Comparison of ENCODE assay signal across 16 cellular contexts in genomic region chr4:87732033-87732770, GRCh38.
DNase-seq lines count a peak whose midpoint lies in the region; ATAC-seq and TF ChIP-seq lines count a peak whose summit lies in the region.
"Had no signal": no experiment of that assay in that cellular context is flagged by ENCODE, and none has a peak within 500 bp of the region (broad histone marks: within the 10 kb centered on the region; RNA-seq: fewer than 3 reads in every experiment).

No MANE protein-coding gene starts in this region.

- no peaks in the 10 kb centered on the region for H3K79me2 ChIP-seq in GM23338 (replicated peaks; ENCODE audit: insufficient read depth)

- H3K4me2 ChIP-seq in GM23338: no peak overlapping the region

- peaks cover 30% of the 10 kb centered on the region for H3K9me2 ChIP-seq in GM23338 (ENCODE audit: insufficient read depth)

- H3K4me3 Mint-ChIP-seq in GM23338: no peak overlapping the region
- H3K4me3 Mint-ChIP-seq: activated naive CD8-positive, alpha-beta T cell treated with anti-CD3 and anti-CD28 coated beads, Interleukin-2, amount 10 ng/mL, durations not matched to agents 7 days and 5 days; activated T-cell treated with anti-CD3 and anti-CD28 coated beads, Interleukin-2, amount 50 U/mL, for 24 hours; B cell; nephron progenitor cell; stimulated activated naive CD8-positive, alpha-beta T cell treated with anti-CD3 and anti-CD28 coated beads, Interleukin-15, amount 100 ng/mL, for 72 hours had no signal

- H3K4me1 ChIP-seq in GM23338 (ENCODE audit: insufficient read depth): peaks cover 7% of the 10 kb centered on the region; the same call in 1 of the 2 replicates

- H3K9me3 Mint-ChIP-seq in GM23338: peaks cover 7% of the 10 kb centered on the region
- H3K9me3 Mint-ChIP-seq: activated naive CD8-positive, alpha-beta T cell treated with anti-CD3 and anti-CD28 coated beads, Interleukin-2, amount 10 ng/mL, durations not matched to agents 7 days and 5 days; activated T-cell treated with anti-CD3 and anti-CD28 coated beads, Interleukin-2, amount 50 U/mL, for 24 hours; nephron progenitor cell had no signal

- no peaks in the 10 kb centered on the region for H3F3A ChIP-seq in GM23338 (replicated peaks; ENCODE audit: low read depth)

- ATAC-seq in GM23338: no peak
- ATAC-seq: stimulated activated naive CD8-positive, alpha-beta T cell treated with anti-CD3 and anti-CD28 coated beads, Interleukin-15, amount 100 ng/mL, for 72 hours had no signal

- H3K27ac ChIP-seq in GM23338 (ENCODE audit: low read depth): no peak overlapping the region
- H3K27ac ChIP-seq: cardiac muscle cell had no signal

- H2AFZ ChIP-seq in GM23338: peak overlapping the region; percentile 68; the same call in 1 of the 2 replicates

- H3K27me3 Mint-ChIP-seq in GM23338 (ENCODE audit: insufficient read depth, low read depth, poor library complexity): peaks cover 5% of the 10 kb centered on the region
- H3K27me3 Mint-ChIP-seq: activated T-cell treated with anti-CD3 and anti-CD28 coated beads, Interleukin-2, amount 50 U/mL, for 24 hours had no signal

- H4K20me1 ChIP-seq in GM23338 (replicated peaks; ENCODE audit: insufficient read depth): no peaks in the 10 kb centered on the region

- peaks cover 3% of the 10 kb centered on the region; the same call in 2 of the 3 replicates for H3K36me3 Mint-ChIP-seq in GM23338 (ENCODE audit: low read depth)
- H3K36me3 Mint-ChIP-seq: activated naive CD8-positive, alpha-beta T cell treated with anti-CD3 and anti-CD28 coated beads, Interleukin-2, amount 10 ng/mL, durations not matched to agents 7 days and 5 days had no signal

- no peak overlapping the region for H3K27ac Mint-ChIP-seq in GM23338
- H3K27ac Mint-ChIP-seq: activated naive CD8-positive, alpha-beta T cell treated with anti-CD3 and anti-CD28 coated beads, Interleukin-2, amount 10 ng/mL, durations not matched to agents 7 days and 5 days; activated T-cell treated with anti-CD3 and anti-CD28 coated beads, Interleukin-2, amount 50 U/mL, for 24 hours; B cell; nephron progenitor cell; stimulated activated naive CD8-positive, alpha-beta T cell treated with anti-CD3 and anti-CD28 coated beads, Interleukin-15, amount 100 ng/mL, for 72 hours had no signal

- peaks cover 17% of the 10 kb centered on the region for H3K4me1 Mint-ChIP-seq in GM23338
- H3K4me1 Mint-ChIP-seq: activated naive CD8-positive, alpha-beta T cell treated with anti-CD3 and anti-CD28 coated beads, Interleukin-2, amount 10 ng/mL, durations not matched to agents 7 days and 5 days; B cell; nephron progenitor cell; stimulated activated naive CD8-positive, alpha-beta T cell treated with anti-CD3 and anti-CD28 coated beads, Interleukin-15, amount 100 ng/mL, for 72 hours had no signal

- H3K36me3 ChIP-seq in GM23338 (ENCODE audit: insufficient read depth): no peaks in the 10 kb centered on the region
- H3K36me3 ChIP-seq: cardiac muscle cell had no signal

- no peaks in the 10 kb centered on the region for H3K27me3 ChIP-seq in GM23338 (ENCODE audit: insufficient read depth)
- H3K27me3 ChIP-seq: cardiac muscle cell had no signal

- TF ChIP-seq CTCF in GM23338 (conservative IDR thresholded peaks at IDR 0.05; ENCODE audit: low read depth in 2 of 2) (no peak), fibroblast of the aortic adventitia (IDR thresholded peaks at IDR 0.05; ENCODE audit: insufficient read depth, low read length) (no peak)

- no peak overlapping the region for H3K4me3 ChIP-seq in GM23338
- H3K4me3 ChIP-seq in fibroblast of the aortic adventitia (ENCODE audit: low read depth, low read length): no peak overlapping the region
- H3K4me3 ChIP-seq: cardiac muscle cell had no signal

- DNase-seq in AG08395 (ENCODE audit: low spot score) (peak; percentile 7), GM23338 (ENCODE audit: low spot score) (no peak), RKO (ENCODE audit: low spot score) (peak; percentile 7), fibroblast of the aortic adventitia (ENCODE audit: low read depth) (peak; percentile 29), kidney tubule cell (ENCODE audit: low spot score) (no peak), DMS 273 treated with DMSO at 0.1 percent for 48 hours (lab: John Stamatoyannopoulos, UW) (no peak), pons (ENCODE audit: low spot score) (no peak), NCI-H524 (lab: John Stamatoyannopoulos, UW) (no peak)
- DNase-seq: activated naive CD8-positive, alpha-beta T cell treated with anti-CD3 and anti-CD28 coated beads, Interleukin-2, amount 10 ng/mL, durations not matched to agents 7 days and 5 days; activated T-cell treated with anti-CD3 and anti-CD28 coated beads, Interleukin-2, amount 50 U/mL, for 24 hours; NCI-H748 treated with DMSO at 0.1 percent for 48 hours; nephron progenitor cell; stimulated activated CD4-positive, alpha-beta T cell treated with anti-CD3 and anti-CD28 coated beads, Interleukin-15, amount 100 ng/mL, for 24 hours; stimulated activated naive CD8-positive, alpha-beta T cell treated with anti-CD3 and anti-CD28 coated beads, Interleukin-15, amount 100 ng/mL, for 72 hours had no signal

TF ChIP-seq in GM23338, 12 proteins besides CTCF, POLR2A, EP300 and RAD21 (continues in another document):
- TF ChIP-seq POLR2AphosphoS5 (IDR thresholded peaks at IDR 0.05; ENCODE audit: low read depth): no peak
- TF ChIP-seq NANOG (IDR thresholded peaks at IDR 0.05; ENCODE audit: borderline replicate concordance): no peak
- no peak for TF ChIP-seq CREB1 (CRISPR knock-in tag; IDR thresholded peaks at IDR 0.05; ENCODE audit: low read depth)
- no peak for TF ChIP-seq STAT1 (IDR thresholded peaks at IDR 0.05; ENCODE audit: unreplicated experiment)
- no peak for TF ChIP-seq ZNF462 (CRISPR knock-in tag; IDR thresholded peaks at IDR 0.05)

Comparison
In these comparisons a context has a peak if more than half of its experiments do, and no peak if none do; other contexts are left out.
1. DNase-seq: peak in AG08395 (single experiment), RKO (single experiment) and fibroblast of the aortic adventitia (single experiment); none in GM23338 (single experiment), kidney tubule cell (single experiment), DMS 273 treated with DMSO at 0.1 percent for 48 hours (single experiment), pons (single experiment) and NCI-H524 (0 of 2).